In genomic region chr19:40811478-40812341, GRCh38 we compare ENCODE assay signal across 9 cellular contexts. TPM values are rescaled to one million over a fixed set of nuclear protein-coding genes. Genes with fewer than 3 reads are reported as not detected.
DNase-seq lines count a peak whose midpoint lies in the region; ATAC-seq and TF ChIP-seq lines count a peak whose summit lies in the region.
"Had no signal": no experiment of that assay in that cellular context is flagged by ENCODE, and none has a peak within 500 bp of the region (broad histone marks: within the 10 kb centered on the region; RNA-seq: fewer than 3 reads in every experiment).

No MANE protein-coding gene starts in this region.

- H3K27ac ChIP-seq in thoracic aorta = peak overlapping the region; percentile 50 to 73

- intact Hi-C loops in activated CD4-positive, alpha-beta T cell treated with anti-CD3 and anti-CD28 coated beads, Interleukin-2, amount 10 ng/mL, durations not matched to agents 24 days and 14 days (cut with micrococcal nuclease) = no loop called here

- H3K4me1 ChIP-seq in adipocyte (ENCODE audit: control insufficient read depth, insufficient read depth, low read length) = peaks cover 26% of the 10 kb centered on the region
- peaks cover 10 to 50% of the 10 kb centered on the region in 2 donors for H3K4me1 ChIP-seq in thoracic aorta (ENCODE audit: control insufficient read depth in 1 of 2, low read depth in 2 of 2)

- H3K4me3 Mint-ChIP-seq in activated CD4-positive, alpha-beta T cell treated with anti-CD3 and anti-CD28 coated beads, Interleukin-2, amount 10 ng/mL, durations not matched to agents 24 days and 14 days = peak overlapping the region; percentile 96

- H3K4me3 ChIP-seq in adipocyte (ENCODE audit: low read length) (peak overlapping the region; percentile 52), kidney epithelial cell (ENCODE audit: low read depth, low read length) (no peak overlapping the region), thoracic aorta (peak overlapping the region; percentile 69)

- peaks cover 37% of the 10 kb centered on the region for H3K4me1 Mint-ChIP-seq in activated CD4-positive, alpha-beta T cell treated with anti-CD3 and anti-CD28 coated beads, Interleukin-2, amount 10 ng/mL, durations not matched to agents 24 days and 14 days

- H3K9me3 ChIP-seq in adipocyte (ENCODE audit: control insufficient read depth, low read length) (no peaks in the 10 kb centered on the region), thoracic aorta (no peaks in the 10 kb centered on the region)

- peak; percentile 67 for DNase-seq in activated CD4-positive, alpha-beta T cell treated with anti-CD3 and anti-CD28 coated beads, Interleukin-2, amount 10 ng/mL, durations not matched to agents 24 days and 14 days
- DNase-seq in activated CD4-positive, alpha-beta T cell treated with anti-CD3 and anti-CD28 coated beads, Interleukin-2, amount 50 U/mL, for 48 hours = no peak
- DNase-seq in adipocyte (ENCODE audit: low read depth) = no peak
- no peak for DNase-seq in kidney epithelial cell (ENCODE audit: low read depth)
- no peak for DNase-seq in thoracic aorta (ENCODE audit: low spot score)
- DNase-seq in NCI-H2029 treated with DMSO at 0.1 percent for 48 hours (lab: John Stamatoyannopoulos, UW) = no peak

- peaks cover 26% of the 10 kb centered on the region for H3K36me3 Mint-ChIP-seq in activated CD4-positive, alpha-beta T cell treated with anti-CD3 and anti-CD28 coated beads, Interleukin-2, amount 10 ng/mL, durations not matched to agents 24 days and 14 days (ENCODE audit: low read depth)

- no peaks in the 10 kb centered on the region for H3K9me3 Mint-ChIP-seq in activated CD4-positive, alpha-beta T cell treated with anti-CD3 and anti-CD28 coated beads, Interleukin-2, amount 10 ng/mL, durations not matched to agents 24 days and 14 days

- TF ChIP-seq CTCF in kidney epithelial cell (IDR thresholded peaks at IDR 0.05; ENCODE audit: insufficient read depth, low read length, poor library complexity, severe bottlenecking) (peak; percentile 7), thoracic aorta (IDR thresholded peaks at IDR 0.05) (no peak)

- no peak for ATAC-seq in thoracic aorta (ENCODE audit: insufficient number of reproducible peaks, low FRiP score, low read depth)
- ATAC-seq in GM21737 (IDR thresholded peaks at IDR 0.05; ENCODE audit: unreplicated experiment) = no peak
- no peak for ATAC-seq in GM18502 (IDR thresholded peaks at IDR 0.05; ENCODE audit: poor library complexity, unreplicated experiment)

- peaks cover 30% of the 10 kb centered on the region for H3K27me3 Mint-ChIP-seq in activated CD4-positive, alpha-beta T cell treated with anti-CD3 and anti-CD28 coated beads, Interleukin-2, amount 10 ng/mL, durations not matched to agents 24 days and 14 days

- peak overlapping the region; percentile 73 for H3K9ac ChIP-seq in adipocyte (ENCODE audit: low read length)

- H3K36me3 ChIP-seq in adipocyte (ENCODE audit: control insufficient read depth, insufficient read depth, low read length, severe bottlenecking) (peaks cover 30% of the 10 kb centered on the region), kidney epithelial cell (ENCODE audit: control insufficient read depth, insufficient read depth, low read length) (no peaks in the 10 kb centered on the region), thoracic aorta (peaks cover 15% of the 10 kb centered on the region)

- H3K27me3 ChIP-seq in adipocyte (replicated peaks; ENCODE audit: control insufficient read depth, insufficient read depth, low read length) = no peaks in the 10 kb centered on the region
- peaks cover 16% of the 10 kb centered on the region for H3K27me3 ChIP-seq in kidney epithelial cell (ENCODE audit: control insufficient read depth, insufficient read depth, low read length)
- no peaks in the 10 kb centered on the region for H3K27me3 ChIP-seq in thoracic aorta (replicated peaks; ENCODE audit: insufficient read depth)

- H3K27ac Mint-ChIP-seq in activated CD4-positive, alpha-beta T cell treated with anti-CD3 and anti-CD28 coated beads, Interleukin-2, amount 10 ng/mL, durations not matched to agents 24 days and 14 days = peak overlapping the region; percentile 65

RNA-seq across cellular contexts. Expression of gene EGLN2, which starts 12.7 kb away (rescaled TPM):
- total RNA-seq in activated CD4-positive, alpha-beta T cell treated with anti-CD3 and anti-CD28 coated beads, Interleukin-2, amount 10 ng/mL, durations not matched to agents 24 days and 14 days = 88.9 and 94.4 TPM in 2 replicates
- total RNA-seq in kidney epithelial cell (99.9 and 102 TPM in 2 replicates), thoracic aorta (100 to 1,000 TPM; 113 to 127 TPM)

RNA-seq across cellular contexts. Expression of gene RAB4B, which starts 33.7 kb away (rescaled TPM):
- total RNA-seq in activated CD4-positive, alpha-beta T cell treated with anti-CD3 and anti-CD28 coated beads, Interleukin-2, amount 10 ng/mL, durations not matched to agents 24 days and 14 days = 36.3 and 41.0 TPM in 2 replicates
- 23.0 and 35.3 TPM in 2 replicates for total RNA-seq in kidney epithelial cell
- total RNA-seq in thoracic aorta = 10 to 100 TPM; 37.9 to 38.2 TPM

RNA-seq across cellular contexts. Expression of gene MIA, which starts 36.4 kb away (rescaled TPM):
- 0.56 TPM in 1 of 2 replicates, not detected in the other for total RNA-seq in activated CD4-positive, alpha-beta T cell treated with anti-CD3 and anti-CD28 coated beads, Interleukin-2, amount 10 ng/mL, durations not matched to agents 24 days and 14 days
- total RNA-seq in kidney epithelial cell (not detected in 2 replicates), thoracic aorta (not detected)
- total RNA-seq: dermis microvascular lymphatic vessel endothelial cell had no signal

RNA-seq across cellular contexts. Expression of gene CYP2A6, which starts 38.5 kb away (rescaled TPM):
- total RNA-seq in activated CD4-positive, alpha-beta T cell treated with anti-CD3 and anti-CD28 coated beads, Interleukin-2, amount 10 ng/mL, durations not matched to agents 24 days and 14 days = not detected in 2 replicates
- not detected in 2 replicates for total RNA-seq in kidney epithelial cell
- total RNA-seq in thoracic aorta = not detected
- total RNA-seq: dermis microvascular lymphatic vessel endothelial cell had no signal
